ENCODE assay signal across 1 cellular context in genomic region chr5:132410451-132411381, GRCh38.
TF ChIP-seq lines count a peak whose summit lies in the region.

No MANE protein-coding gene starts in this region.

TF ChIP-seq in SK-N-SH treated with all-trans-retinoic acid at 6 μM for 48 hours, 23 proteins besides CTCF, POLR2A, EP300 and RAD21 (continued from another document):
- TF ChIP-seq TSHZ2 (CRISPR knock-in tag; IDR thresholded peaks at IDR 0.05) (peak; percentile 26; the same call in 1 of the 2 replicates), POU6F1 (CRISPR knock-in tag; IDR thresholded peaks at IDR 0.05; ENCODE audit: borderline replicate concordance, low read depth) (no peak), CSDC2 (CRISPR knock-in tag; IDR thresholded peaks at IDR 0.05) (peak; percentile 58; the same call in 1 of the 2 replicates), ARNTL (CRISPR knock-in tag; IDR thresholded peaks at IDR 0.05; ENCODE audit: borderline replicate concordance, low read depth) (no peak), BACH2 (CRISPR knock-in tag; IDR thresholded peaks at IDR 0.05; ENCODE audit: borderline replicate concordance) (no peak), PPARA (CRISPR knock-in tag; IDR thresholded peaks at IDR 0.05; ENCODE audit: borderline replicate concordance) (no peak), TOX (CRISPR knock-in tag; IDR thresholded peaks at IDR 0.05; ENCODE audit: borderline replicate concordance) (no peak), CSRNP3 (CRISPR knock-in tag; IDR thresholded peaks at IDR 0.05) (no peak), ISL1 (CRISPR knock-in tag; IDR thresholded peaks at IDR 0.05) (no peak), ZC3H10 (CRISPR knock-in tag; IDR thresholded peaks at IDR 0.05) (no peak), ZFP30 (CRISPR knock-in tag; IDR thresholded peaks at IDR 0.05) (no peak), TCF4 (CRISPR knock-in tag; IDR thresholded peaks at IDR 0.05; ENCODE audit: borderline replicate concordance) (no peak), ZFP3 (CRISPR knock-in tag; IDR thresholded peaks at IDR 0.05) (peak; percentile 58; the same call in 1 of the 2 replicates), OSR1 (CRISPR knock-in tag; IDR thresholded peaks at IDR 0.05) (no peak), ZNF8 (CRISPR knock-in tag; IDR thresholded peaks at IDR 0.05) (no peak), SNAI2 (CRISPR knock-in tag; IDR thresholded peaks at IDR 0.05) (no peak)
